18 cellular contexts compared by ENCODE assay signal in genomic region chr1:152108899-152109222, GRCh38. TPM values are rescaled to one million over a fixed set of nuclear protein-coding genes. Genes with fewer than 3 reads are reported as not detected.
A peak's percentile ranks its signal among the peaks of the same experiment; 100 is the strongest.
DNase-seq lines count a peak whose midpoint lies in the region; ATAC-seq and TF ChIP-seq lines count a peak whose summit lies in the region.
"Had no signal": no experiment of that assay in that cellular context is flagged by ENCODE, and none has a peak within 500 bp of the region (broad histone marks: within the 10 kb centered on the region; RNA-seq: fewer than 3 reads in every experiment).

No MANE protein-coding gene starts in this region.

- ATAC-seq in left cardiac atrium (no peak), Right ventricle myocardium superior (ENCODE audit: poor library complexity) (no peak), upper lobe of right lung (no peak)

- intact Hi-C loops in left cardiac atrium (cut with DNase I) (no loop called here), Right ventricle myocardium superior (cut with DNase I) (no loop called here), upper lobe of right lung (cut with DNase I) (no loop called here)
- intact Hi-C loops in CD4-positive, alpha-beta memory T cell (cut with micrococcal nuclease): no loop called here

- peaks cover 14% of the 10 kb centered on the region for H3K27me3 Mint-ChIP-seq in endodermal cell (ENCODE audit: insufficient read depth)
- H3K27me3 Mint-ChIP-seq in CD4-positive, alpha-beta memory T cell: peaks cover 13 to 32% of the 10 kb centered on the region in 2 donors

- no peaks in the 10 kb centered on the region for H3K36me3 Mint-ChIP-seq in endodermal cell (ENCODE audit: low read depth)
- H3K36me3 Mint-ChIP-seq in CD4-positive, alpha-beta memory T cell: peaks cover 0 to 4% of the 10 kb centered on the region in 2 donors
- H3K36me3 Mint-ChIP-seq: naive B cell had no signal

- CTCF ChIA-PET in CD4-positive, alpha-beta memory T cell (lab: Charles Lee; ENCODE audit: partially characterized antibody): interaction anchor here (1.0 kb wide), 1 partner anchor 272 kb away, joined by 3 read pairs; no protein-coding TSS in a partner anchor

- H3K4me1 Mint-ChIP-seq in endodermal cell: no peaks in the 10 kb centered on the region
- peaks cover 0 to 13% (median 9%) of the 10 kb centered on the region in 4 donors for H3K4me1 Mint-ChIP-seq in CD4-positive, alpha-beta memory T cell
- H3K4me1 Mint-ChIP-seq: naive B cell had no signal

- H3K4me1 ChIP-seq in endodermal cell (ENCODE audit: control insufficient read depth, insufficient read depth, low read length) (no peaks in the 10 kb centered on the region), upper lobe of right lung (peaks cover 33% of the 10 kb centered on the region)
- peaks cover 47% of the 10 kb centered on the region for H3K4me1 ChIP-seq in CD4-positive, alpha-beta memory T cell (ENCODE audit: insufficient read depth, low read length)
- H3K4me1 ChIP-seq: SJCRH30 had no signal

- H3K9ac ChIP-seq in endodermal cell (ENCODE audit: extremely low read depth, low read length, poor library complexity, severe bottlenecking): no peak overlapping the region

- no peak for TF ChIP-seq CTCF in endodermal cell (conservative IDR thresholded peaks at IDR 0.05)
- TF ChIP-seq CTCF in upper lobe of right lung (IDR thresholded peaks at IDR 0.05): no peak

- H3K4me3 Mint-ChIP-seq in endodermal cell: no peak overlapping the region
- no peak overlapping the region for H3K4me3 Mint-ChIP-seq in CD4-positive, alpha-beta memory T cell

- H3K27me3 ChIP-seq in endodermal cell (ENCODE audit: control insufficient read depth, insufficient read depth, low read length, poor library complexity, severe bottlenecking): peaks cover 89% of the 10 kb centered on the region
- H3K27me3 ChIP-seq in upper lobe of right lung: peaks cover 88% of the 10 kb centered on the region
- H3K27me3 ChIP-seq in CD4-positive, alpha-beta memory T cell (ENCODE audit: insufficient read depth, low read length): peaks cover 58% of the 10 kb centered on the region
- H3K27me3 ChIP-seq: SJCRH30 had no signal

- POLR2A ChIA-PET in CD4-positive, alpha-beta memory T cell (lab: Charles Lee; ENCODE audit: partially characterized antibody): no interaction called here

- H3K9me3 Mint-ChIP-seq in endodermal cell: no peaks in the 10 kb centered on the region
- H3K9me3 Mint-ChIP-seq in CD4-positive, alpha-beta memory T cell: peaks cover 0 to 20% (median 10%) of the 10 kb centered on the region in 8 donors

- WGBS in endodermal cell (ENCODE audit: insufficient coverage in 1 of 2, insufficient read length in 1 of 2), 2 experiments: 57 to 71% methylated on average over 25 of the region's 25 CpGs

- no peaks in the 10 kb centered on the region for H3K36me3 ChIP-seq in endodermal cell (ENCODE audit: control insufficient read depth, insufficient read depth, low read length)
- no peaks in the 10 kb centered on the region for H3K36me3 ChIP-seq in upper lobe of right lung
- H3K36me3 ChIP-seq in CD4-positive, alpha-beta memory T cell (ENCODE audit: insufficient read depth, low read length): no peaks in the 10 kb centered on the region
- H3K36me3 ChIP-seq: prostate gland, SJCRH30 had no signal

- H3K27ac ChIP-seq in endodermal cell (ENCODE audit: low read depth, low read length) (no peak overlapping the region), upper lobe of right lung (no peak overlapping the region)
- no peak overlapping the region for H3K27ac ChIP-seq in CD4-positive, alpha-beta memory T cell (ENCODE audit: low read depth, low read length)
- H3K27ac ChIP-seq: prostate gland, SJCRH30 had no signal

- H3K4me3 ChIP-seq in endodermal cell (ENCODE audit: low read length) (no peak overlapping the region), upper lobe of right lung (peak overlapping the region; percentile 30)
- H3K4me3 ChIP-seq in CD4-positive, alpha-beta memory T cell (ENCODE audit: low read length in 2 of 2): no peak overlapping the region
- H3K4me3 ChIP-seq: SJCRH30 had no signal

- H3K9me3 ChIP-seq in endodermal cell (ENCODE audit: control insufficient read depth, low read length) (peaks cover 37% of the 10 kb centered on the region), upper lobe of right lung (peaks cover 6% of the 10 kb centered on the region)
- no peaks in the 10 kb centered on the region for H3K9me3 ChIP-seq in CD4-positive, alpha-beta memory T cell (ENCODE audit: control insufficient read depth in 1 of 2, low read length in 2 of 2)
- H3K9me3 ChIP-seq: prostate gland, SJCRH30 had no signal

- H3K27ac Mint-ChIP-seq in endodermal cell: no peak overlapping the region
- no peak overlapping the region for H3K27ac Mint-ChIP-seq in CD4-positive, alpha-beta memory T cell

- peak; percentile 28 for DNase-seq in left cardiac atrium
- no peak for DNase-seq in Right ventricle myocardium superior
- peak; percentile 67 for DNase-seq in endodermal cell
- peak; percentile 17 for DNase-seq in left kidney (ENCODE audit: low read depth, low spot score)
- DNase-seq in upper lobe of right lung: no peak
- DNase-seq in CD4-positive, alpha-beta memory T cell: no peak
- DNase-seq in NCI-H510A (lab: John Stamatoyannopoulos, UW): no peak
- DNase-seq in NCI-H2107 (lab: John Stamatoyannopoulos, UW): no peak
- DNase-seq: activated effector memory CD4-positive, alpha-beta T cell treated with Interleukin-2 at 50 U/mL for 16 hours; Calu3; naive B cell; NCI-H1092; NCI-H2171 had no signal

RNA-seq across cellular contexts. Expression of gene TCHH, which starts 6.4 kb away (rescaled TPM):
- total RNA-seq in left cardiac atrium: under 1 TPM; 0.03 to 0.08 TPM
- total RNA-seq in Right ventricle myocardium superior: not detected
- total RNA-seq in endodermal cell: under 1 TPM; 0.09 TPM
- not detected for polyA plus RNA-seq in endodermal cell (2013, experiment 1 of 2)
- polyA plus RNA-seq in endodermal cell (2013, experiment 2 of 2): not detected
- total RNA-seq in upper lobe of right lung: 0.20 TPM
- total RNA-seq in CD4-positive, alpha-beta memory T cell: under 1 TPM in 1 of 2 experiments, not detected in 1; 0.06 TPM
- not detected for polyA plus RNA-seq in CD4-positive, alpha-beta memory T cell
- total RNA-seq: SJCRH30, ureter had no signal
- polyA plus RNA-seq: AG04450 had no signal

RNA-seq across cellular contexts. Expression of gene TCHHL1, which starts 20.0 kb away (rescaled TPM):
- total RNA-seq in left cardiac atrium (not detected), Right ventricle myocardium superior (not detected), endodermal cell (not detected), upper lobe of right lung (not detected)
- polyA plus RNA-seq in endodermal cell (2013, experiment 1 of 2): not detected
- polyA plus RNA-seq in endodermal cell (2013, experiment 2 of 2): not detected
- total RNA-seq in CD4-positive, alpha-beta memory T cell: not detected
- polyA plus RNA-seq in CD4-positive, alpha-beta memory T cell: not detected
- total RNA-seq: Calu3, dermis blood vessel endothelial cell, prostate gland, SJCRH30, ureter had no signal
- polyA plus RNA-seq: AG04450 had no signal

RNA-seq across cellular contexts. Expression of gene RPTN, which starts 50.2 kb away (rescaled TPM):
- total RNA-seq in left cardiac atrium: not detected
- total RNA-seq in Right ventricle myocardium superior: not detected
- not detected for total RNA-seq in endodermal cell
- not detected for polyA plus RNA-seq in endodermal cell (2013, experiment 1 of 2)
- polyA plus RNA-seq in endodermal cell (2013, experiment 2 of 2): not detected
- total RNA-seq in upper lobe of right lung: not detected
- total RNA-seq in CD4-positive, alpha-beta memory T cell: not detected
- not detected for polyA plus RNA-seq in CD4-positive, alpha-beta memory T cell
- total RNA-seq: Calu3, dermis blood vessel endothelial cell, prostate gland, SJCRH30, ureter had no signal
- polyA plus RNA-seq: AG04450 had no signal

Comparison
In these comparisons a context has a peak if more than half of its experiments do, and no peak if none do; other contexts are left out.
1. DNase-seq: peak in left cardiac atrium (single experiment), endodermal cell (single experiment) and left kidney (single experiment); none in Right ventricle myocardium superior (single experiment), upper lobe of right lung (single experiment), CD4-positive, alpha-beta memory T cell (0 of 5), NCI-H510A (single experiment) and NCI-H2107 (single experiment).